In genomic region chr10:29869593-29869992, GRCh38 we compare ENCODE assay signal across 20 cellular contexts.
"Had no signal": no experiment of that assay in that cellular context is flagged by ENCODE, and none has a peak within 500 bp of the region (broad histone marks: within the 10 kb centered on the region; RNA-seq: fewer than 3 reads in every experiment).

No MANE protein-coding gene starts in this region.

- H3K27me3 ChIP-seq: pancreas, right atrium auricular region, tibial nerve had no signal

- H3K9me3 ChIP-seq: left ventricle myocardium inferior, pancreas, psoas muscle, right atrium auricular region, spleen, tibial nerve had no signal

- H3K27ac ChIP-seq: left ventricle myocardium inferior, pancreas, psoas muscle, right atrium auricular region, spleen, tibial nerve had no signal

- DNase-seq: activated CD4-positive, alpha-beta T cell treated with anti-CD3 and anti-CD28 coated beads for 1 hour; activated CD4-positive, alpha-beta T cell treated with anti-CD3 and anti-CD28 coated beads, Interleukin-2, amount 50 U/mL, for 1 hour; activated CD8-positive, alpha-beta T cell treated with anti-CD3 and anti-CD28 coated beads, Interleukin-2, amount 10 ng/mL, durations not matched to agents 7 days and 5 days; activated gamma-delta T cell; activated naive CD4-positive, alpha-beta T cell treated with anti-CD3 and anti-CD28 coated beads, Interleukin-2, amount 50 U/mL, for 16 hours; amygdala; endodermal cell; islet precursor cell; left ventricle myocardium inferior; naive B cell; pancreas; psoas muscle; spleen; stimulated activated naive CD4-positive, alpha-beta T cell; T-helper 2 cell had no signal

- H3K4me3 ChIP-seq: left ventricle myocardium inferior, lung, pancreas, psoas muscle, right atrium auricular region, spleen, tibial nerve had no signal

- H3K36me3 ChIP-seq: left ventricle myocardium inferior, pancreas, right atrium auricular region, spleen, tibial nerve had no signal

- H3K4me1 ChIP-seq: pancreas, psoas muscle, right atrium auricular region, spleen had no signal

- ATAC-seq: activated CD8-positive, alpha-beta T cell treated with anti-CD3 and anti-CD28 coated beads, Interleukin-2, amount 10 ng/mL, durations not matched to agents 7 days and 5 days; esophagus mucosa; pancreas; psoas muscle; WTC11 had no signal
